Comparison of ENCODE assay signal across 1 cellular context in the genomic region with DNA sequence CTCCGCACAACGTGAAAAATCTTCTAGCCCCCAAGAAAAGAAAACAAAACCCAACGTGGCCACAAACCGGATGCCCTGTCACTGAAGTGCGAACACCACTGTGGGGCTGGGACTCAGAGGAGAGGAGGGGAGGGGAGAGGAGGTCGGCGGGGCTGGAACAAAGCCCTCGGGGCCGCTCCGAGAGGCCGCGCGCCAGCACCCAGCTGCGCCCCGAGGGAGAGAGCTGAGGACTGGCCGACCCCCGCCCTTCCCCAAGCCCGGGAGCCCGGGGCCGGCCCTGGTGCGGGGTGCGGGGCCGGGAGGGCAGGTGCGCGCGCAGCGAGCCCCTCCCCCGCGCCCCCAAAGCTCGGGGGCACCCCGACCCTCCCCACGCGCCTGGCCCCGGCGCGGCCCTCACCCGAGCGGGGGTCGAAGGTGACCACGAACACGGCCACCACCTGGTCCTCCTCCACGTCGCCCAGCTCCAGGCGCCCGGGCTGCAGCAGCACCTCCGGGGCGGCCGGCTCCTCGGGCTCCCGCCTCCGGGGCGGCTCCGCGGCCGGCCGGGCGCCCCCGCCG.
TF ChIP-seq lines count a peak whose summit lies in the region.

No MANE protein-coding gene starts in this region.

TF ChIP-seq in GM12878, 131 proteins besides CTCF, POLR2A, EP300 and RAD21 (continued from another document and continues in another):
- TF ChIP-seq, protein P1, sequence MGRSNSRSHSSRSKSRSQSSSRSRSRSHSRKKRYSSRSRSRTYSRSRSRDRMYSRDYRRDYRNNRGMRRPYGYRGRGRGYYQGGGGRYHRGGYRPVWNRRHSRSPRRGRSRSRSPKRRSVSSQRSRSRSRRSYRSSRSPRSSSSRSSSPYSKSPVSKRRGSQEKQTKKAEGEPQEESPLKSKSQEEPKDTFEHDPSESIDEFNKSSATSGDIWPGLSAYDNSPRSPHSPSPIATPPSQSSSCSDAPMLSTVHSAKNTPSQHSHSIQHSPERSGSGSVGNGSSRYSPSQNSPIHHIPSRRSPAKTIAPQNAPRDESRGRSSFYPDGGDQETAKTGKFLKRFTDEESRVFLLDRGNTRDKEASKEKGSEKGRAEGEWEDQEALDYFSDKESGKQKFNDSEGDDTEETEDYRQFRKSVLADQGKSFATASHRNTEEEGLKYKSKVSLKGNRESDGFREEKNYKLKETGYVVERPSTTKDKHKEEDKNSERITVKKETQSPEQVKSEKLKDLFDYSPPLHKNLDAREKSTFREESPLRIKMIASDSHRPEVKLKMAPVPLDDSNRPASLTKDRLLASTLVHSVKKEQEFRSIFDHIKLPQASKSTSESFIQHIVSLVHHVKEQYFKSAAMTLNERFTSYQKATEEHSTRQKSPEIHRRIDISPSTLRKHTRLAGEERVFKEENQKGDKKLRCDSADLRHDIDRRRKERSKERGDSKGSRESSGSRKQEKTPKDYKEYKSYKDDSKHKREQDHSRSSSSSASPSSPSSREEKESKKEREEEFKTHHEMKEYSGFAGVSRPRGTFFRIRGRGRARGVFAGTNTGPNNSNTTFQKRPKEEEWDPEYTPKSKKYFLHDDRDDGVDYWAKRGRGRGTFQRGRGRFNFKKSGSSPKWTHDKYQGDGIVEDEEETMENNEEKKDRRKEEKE (IDR thresholded peaks at IDR 0.05), result no peak
- TF ChIP-seq ZNF24 (IDR thresholded peaks at IDR 0.05) (0 out of 2 replicates have a peak, but pooled peaks have one; percentile 8), CHD2 (IDR thresholded peaks at IDR 0.05; ENCODE audit: borderline replicate concordance, low read depth, low read length) (no peak), JUND (IDR thresholded peaks at IDR 0.05; ENCODE audit: low read depth, low read length) (no peak), IRF4 (IDR thresholded peaks at IDR 0.05; ENCODE audit: low read depth, low read length) (no peak), BMI1 (IDR thresholded peaks at IDR 0.05; ENCODE audit: borderline replicate concordance) (no peak), DPF2 (IDR thresholded peaks at IDR 0.05) (peak; percentile 30), BACH1 (IDR thresholded peaks at IDR 0.05; ENCODE audit: borderline replicate concordance) (0 out of 2 replicates have a peak, but pooled peaks have one; percentile 50), WRNIP1 (IDR thresholded peaks at IDR 0.05; ENCODE audit: borderline replicate concordance, low read depth, low read length) (no peak), SMC3 (IDR thresholded peaks at IDR 0.05; ENCODE audit: borderline replicate concordance, low read length) (no peak), POLR2AphosphoS5 (IDR thresholded peaks at IDR 0.05; ENCODE audit: low read length) (peak; percentile 57; the same call in 1 of the 2 replicates), FOXK2 (IDR thresholded peaks at IDR 0.05) (no peak), ASH2L (IDR thresholded peaks at IDR 0.05; ENCODE audit: borderline replicate concordance, low read depth) (peak; percentile 50; the same call in 1 of the 2 replicates), BHLHE40 (IDR thresholded peaks at IDR 0.05; ENCODE audit: borderline replicate concordance in 1 of 2, low read depth in 2 of 2, low read length in 1 of 2) (peak in 1 of 2 experiments; percentile 28; a peak in 1 of 4 replicates), NBN (IDR thresholded peaks at IDR 0.05) (no peak), RUNX3 (IDR thresholded peaks at IDR 0.05; ENCODE audit: low read length) (peak; percentile 67), STAT1 (conservative IDR thresholded peaks at IDR 0.05) (no peak), RBBP5 (conservative IDR thresholded peaks at IDR 0.05) (no peak), BCL11A (IDR thresholded peaks at IDR 0.05; ENCODE audit: low read depth, low read length) (no peak), FOS (IDR thresholded peaks at IDR 0.05; ENCODE audit: borderline replicate concordance, extremely low read depth, insufficient read length) (no peak), ZNF622 (IDR thresholded peaks at IDR 0.05) (no peak), SP1 (IDR thresholded peaks at IDR 0.05; ENCODE audit: low read depth, low read length) (no peak), SIN3A (IDR thresholded peaks at IDR 0.05; ENCODE audit: low read depth, low read length) (peak; percentile 68; the same call in 1 of the 2 replicates), ESRRA (IDR thresholded peaks at IDR 0.05; ENCODE audit: low read length) (no peak), RB1 (IDR thresholded peaks at IDR 0.05; ENCODE audit: borderline replicate concordance) (no peak), GATAD2B (conservative IDR thresholded peaks at IDR 0.05; ENCODE audit: low read depth) (peak; percentile 31)
- TF ChIP-seq, protein P2, sequence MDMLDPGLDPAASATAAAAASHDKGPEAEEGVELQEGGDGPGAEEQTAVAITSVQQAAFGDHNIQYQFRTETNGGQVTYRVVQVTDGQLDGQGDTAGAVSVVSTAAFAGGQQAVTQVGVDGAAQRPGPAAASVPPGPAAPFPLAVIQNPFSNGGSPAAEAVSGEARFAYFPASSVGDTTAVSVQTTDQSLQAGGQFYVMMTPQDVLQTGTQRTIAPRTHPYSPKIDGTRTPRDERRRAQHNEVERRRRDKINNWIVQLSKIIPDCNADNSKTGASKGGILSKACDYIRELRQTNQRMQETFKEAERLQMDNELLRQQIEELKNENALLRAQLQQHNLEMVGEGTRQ (IDR thresholded peaks at IDR 0.05; ENCODE audit: borderline replicate concordance, low read depth, low read length), result no peak
- TF ChIP-seq, protein P3, sequence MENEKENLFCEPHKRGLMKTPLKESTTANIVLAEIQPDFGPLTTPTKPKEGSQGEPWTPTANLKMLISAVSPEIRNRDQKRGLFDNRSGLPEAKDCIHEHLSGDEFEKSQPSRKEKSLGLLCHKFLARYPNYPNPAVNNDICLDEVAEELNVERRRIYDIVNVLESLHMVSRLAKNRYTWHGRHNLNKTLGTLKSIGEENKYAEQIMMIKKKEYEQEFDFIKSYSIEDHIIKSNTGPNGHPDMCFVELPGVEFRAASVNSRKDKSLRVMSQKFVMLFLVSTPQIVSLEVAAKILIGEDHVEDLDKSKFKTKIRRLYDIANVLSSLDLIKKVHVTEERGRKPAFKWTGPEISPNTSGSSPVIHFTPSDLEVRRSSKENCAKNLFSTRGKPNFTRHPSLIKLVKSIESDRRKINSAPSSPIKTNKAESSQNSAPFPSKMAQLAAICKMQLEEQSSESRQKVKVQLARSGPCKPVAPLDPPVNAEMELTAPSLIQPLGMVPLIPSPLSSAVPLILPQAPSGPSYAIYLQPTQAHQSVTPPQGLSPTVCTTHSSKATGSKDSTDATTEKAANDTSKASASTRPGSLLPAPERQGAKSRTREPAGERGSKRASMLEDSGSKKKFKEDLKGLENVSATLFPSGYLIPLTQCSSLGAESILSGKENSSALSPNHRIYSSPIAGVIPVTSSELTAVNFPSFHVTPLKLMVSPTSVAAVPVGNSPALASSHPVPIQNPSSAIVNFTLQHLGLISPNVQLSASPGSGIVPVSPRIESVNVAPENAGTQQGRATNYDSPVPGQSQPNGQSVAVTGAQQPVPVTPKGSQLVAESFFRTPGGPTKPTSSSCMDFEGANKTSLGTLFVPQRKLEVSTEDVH (IDR thresholded peaks at IDR 0.05; ENCODE audit: low read depth, partially characterized antibody), result no peak
- TF ChIP-seq, protein P4, sequence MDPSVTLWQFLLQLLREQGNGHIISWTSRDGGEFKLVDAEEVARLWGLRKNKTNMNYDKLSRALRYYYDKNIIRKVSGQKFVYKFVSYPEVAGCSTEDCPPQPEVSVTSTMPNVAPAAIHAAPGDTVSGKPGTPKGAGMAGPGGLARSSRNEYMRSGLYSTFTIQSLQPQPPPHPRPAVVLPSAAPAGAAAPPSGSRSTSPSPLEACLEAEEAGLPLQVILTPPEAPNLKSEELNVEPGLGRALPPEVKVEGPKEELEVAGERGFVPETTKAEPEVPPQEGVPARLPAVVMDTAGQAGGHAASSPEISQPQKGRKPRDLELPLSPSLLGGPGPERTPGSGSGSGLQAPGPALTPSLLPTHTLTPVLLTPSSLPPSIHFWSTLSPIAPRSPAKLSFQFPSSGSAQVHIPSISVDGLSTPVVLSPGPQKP (IDR thresholded peaks at IDR 0.05; ENCODE audit: low read depth, low read length), result no peak
- TF ChIP-seq, protein P5, sequence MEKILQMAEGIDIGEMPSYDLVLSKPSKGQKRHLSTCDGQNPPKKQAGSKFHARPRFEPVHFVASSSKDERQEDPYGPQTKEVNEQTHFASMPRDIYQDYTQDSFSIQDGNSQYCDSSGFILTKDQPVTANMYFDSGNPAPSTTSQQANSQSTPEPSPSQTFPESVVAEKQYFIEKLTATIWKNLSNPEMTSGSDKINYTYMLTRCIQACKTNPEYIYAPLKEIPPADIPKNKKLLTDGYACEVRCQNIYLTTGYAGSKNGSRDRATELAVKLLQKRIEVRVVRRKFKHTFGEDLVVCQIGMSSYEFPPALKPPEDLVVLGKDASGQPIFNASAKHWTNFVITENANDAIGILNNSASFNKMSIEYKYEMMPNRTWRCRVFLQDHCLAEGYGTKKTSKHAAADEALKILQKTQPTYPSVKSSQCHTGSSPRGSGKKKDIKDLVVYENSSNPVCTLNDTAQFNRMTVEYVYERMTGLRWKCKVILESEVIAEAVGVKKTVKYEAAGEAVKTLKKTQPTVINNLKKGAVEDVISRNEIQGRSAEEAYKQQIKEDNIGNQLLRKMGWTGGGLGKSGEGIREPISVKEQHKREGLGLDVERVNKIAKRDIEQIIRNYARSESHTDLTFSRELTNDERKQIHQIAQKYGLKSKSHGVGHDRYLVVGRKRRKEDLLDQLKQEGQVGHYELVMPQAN (conservative IDR thresholded peaks at IDR 0.05), result 0 out of 2 replicates have a peak, but pooled peaks have one; percentile 44
- TF ChIP-seq, protein P6, sequence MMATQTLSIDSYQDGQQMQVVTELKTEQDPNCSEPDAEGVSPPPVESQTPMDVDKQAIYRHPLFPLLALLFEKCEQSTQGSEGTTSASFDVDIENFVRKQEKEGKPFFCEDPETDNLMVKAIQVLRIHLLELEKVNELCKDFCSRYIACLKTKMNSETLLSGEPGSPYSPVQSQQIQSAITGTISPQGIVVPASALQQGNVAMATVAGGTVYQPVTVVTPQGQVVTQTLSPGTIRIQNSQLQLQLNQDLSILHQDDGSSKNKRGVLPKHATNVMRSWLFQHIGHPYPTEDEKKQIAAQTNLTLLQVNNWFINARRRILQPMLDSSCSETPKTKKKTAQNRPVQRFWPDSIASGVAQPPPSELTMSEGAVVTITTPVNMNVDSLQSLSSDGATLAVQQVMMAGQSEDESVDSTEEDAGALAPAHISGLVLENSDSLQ (IDR thresholded peaks at IDR 0.05), result 0 out of 2 replicates have a peak, but pooled peaks have one; percentile 10
- TF ChIP-seq, protein P7, sequence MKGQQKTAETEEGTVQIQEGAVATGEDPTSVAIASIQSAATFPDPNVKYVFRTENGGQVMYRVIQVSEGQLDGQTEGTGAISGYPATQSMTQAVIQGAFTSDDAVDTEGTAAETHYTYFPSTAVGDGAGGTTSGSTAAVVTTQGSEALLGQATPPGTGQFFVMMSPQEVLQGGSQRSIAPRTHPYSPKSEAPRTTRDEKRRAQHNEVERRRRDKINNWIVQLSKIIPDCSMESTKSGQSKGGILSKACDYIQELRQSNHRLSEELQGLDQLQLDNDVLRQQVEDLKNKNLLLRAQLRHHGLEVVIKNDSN (IDR thresholded peaks at IDR 0.05; ENCODE audit: borderline replicate concordance, extremely low read length, insufficient read depth, low read depth, low read length), result no peak
- TF ChIP-seq, protein P8, sequence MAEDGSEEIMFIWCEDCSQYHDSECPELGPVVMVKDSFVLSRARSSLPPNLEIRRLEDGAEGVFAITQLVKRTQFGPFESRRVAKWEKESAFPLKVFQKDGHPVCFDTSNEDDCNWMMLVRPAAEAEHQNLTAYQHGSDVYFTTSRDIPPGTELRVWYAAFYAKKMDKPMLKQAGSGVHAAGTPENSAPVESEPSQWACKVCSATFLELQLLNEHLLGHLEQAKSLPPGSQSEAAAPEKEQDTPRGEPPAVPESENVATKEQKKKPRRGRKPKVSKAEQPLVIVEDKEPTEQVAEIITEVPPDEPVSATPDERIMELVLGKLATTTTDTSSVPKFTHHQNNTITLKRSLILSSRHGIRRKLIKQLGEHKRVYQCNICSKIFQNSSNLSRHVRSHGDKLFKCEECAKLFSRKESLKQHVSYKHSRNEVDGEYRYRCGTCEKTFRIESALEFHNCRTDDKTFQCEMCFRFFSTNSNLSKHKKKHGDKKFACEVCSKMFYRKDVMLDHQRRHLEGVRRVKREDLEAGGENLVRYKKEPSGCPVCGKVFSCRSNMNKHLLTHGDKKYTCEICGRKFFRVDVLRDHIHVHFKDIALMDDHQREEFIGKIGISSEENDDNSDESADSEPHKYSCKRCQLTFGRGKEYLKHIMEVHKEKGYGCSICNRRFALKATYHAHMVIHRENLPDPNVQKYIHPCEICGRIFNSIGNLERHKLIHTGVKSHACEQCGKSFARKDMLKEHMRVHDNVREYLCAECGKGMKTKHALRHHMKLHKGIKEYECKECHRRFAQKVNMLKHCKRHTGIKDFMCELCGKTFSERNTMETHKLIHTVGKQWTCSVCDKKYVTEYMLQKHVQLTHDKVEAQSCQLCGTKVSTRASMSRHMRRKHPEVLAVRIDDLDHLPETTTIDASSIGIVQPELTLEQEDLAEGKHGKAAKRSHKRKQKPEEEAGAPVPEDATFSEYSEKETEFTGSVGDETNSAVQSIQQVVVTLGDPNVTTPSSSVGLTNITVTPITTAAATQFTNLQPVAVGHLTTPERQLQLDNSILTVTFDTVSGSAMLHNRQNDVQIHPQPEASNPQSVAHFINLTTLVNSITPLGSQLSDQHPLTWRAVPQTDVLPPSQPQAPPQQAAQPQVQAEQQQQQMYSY (CRISPR knock-in tag; IDR thresholded peaks at IDR 0.05), result no peak
- TF ChIP-seq, protein P9, sequence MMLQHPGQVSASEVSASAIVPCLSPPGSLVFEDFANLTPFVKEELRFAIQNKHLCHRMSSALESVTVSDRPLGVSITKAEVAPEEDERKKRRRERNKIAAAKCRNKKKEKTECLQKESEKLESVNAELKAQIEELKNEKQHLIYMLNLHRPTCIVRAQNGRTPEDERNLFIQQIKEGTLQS (IDR thresholded peaks at IDR 0.05; ENCODE audit: borderline replicate concordance, extremely low read depth, low read depth, low read length), result no peak
- TF ChIP-seq, protein P10, sequence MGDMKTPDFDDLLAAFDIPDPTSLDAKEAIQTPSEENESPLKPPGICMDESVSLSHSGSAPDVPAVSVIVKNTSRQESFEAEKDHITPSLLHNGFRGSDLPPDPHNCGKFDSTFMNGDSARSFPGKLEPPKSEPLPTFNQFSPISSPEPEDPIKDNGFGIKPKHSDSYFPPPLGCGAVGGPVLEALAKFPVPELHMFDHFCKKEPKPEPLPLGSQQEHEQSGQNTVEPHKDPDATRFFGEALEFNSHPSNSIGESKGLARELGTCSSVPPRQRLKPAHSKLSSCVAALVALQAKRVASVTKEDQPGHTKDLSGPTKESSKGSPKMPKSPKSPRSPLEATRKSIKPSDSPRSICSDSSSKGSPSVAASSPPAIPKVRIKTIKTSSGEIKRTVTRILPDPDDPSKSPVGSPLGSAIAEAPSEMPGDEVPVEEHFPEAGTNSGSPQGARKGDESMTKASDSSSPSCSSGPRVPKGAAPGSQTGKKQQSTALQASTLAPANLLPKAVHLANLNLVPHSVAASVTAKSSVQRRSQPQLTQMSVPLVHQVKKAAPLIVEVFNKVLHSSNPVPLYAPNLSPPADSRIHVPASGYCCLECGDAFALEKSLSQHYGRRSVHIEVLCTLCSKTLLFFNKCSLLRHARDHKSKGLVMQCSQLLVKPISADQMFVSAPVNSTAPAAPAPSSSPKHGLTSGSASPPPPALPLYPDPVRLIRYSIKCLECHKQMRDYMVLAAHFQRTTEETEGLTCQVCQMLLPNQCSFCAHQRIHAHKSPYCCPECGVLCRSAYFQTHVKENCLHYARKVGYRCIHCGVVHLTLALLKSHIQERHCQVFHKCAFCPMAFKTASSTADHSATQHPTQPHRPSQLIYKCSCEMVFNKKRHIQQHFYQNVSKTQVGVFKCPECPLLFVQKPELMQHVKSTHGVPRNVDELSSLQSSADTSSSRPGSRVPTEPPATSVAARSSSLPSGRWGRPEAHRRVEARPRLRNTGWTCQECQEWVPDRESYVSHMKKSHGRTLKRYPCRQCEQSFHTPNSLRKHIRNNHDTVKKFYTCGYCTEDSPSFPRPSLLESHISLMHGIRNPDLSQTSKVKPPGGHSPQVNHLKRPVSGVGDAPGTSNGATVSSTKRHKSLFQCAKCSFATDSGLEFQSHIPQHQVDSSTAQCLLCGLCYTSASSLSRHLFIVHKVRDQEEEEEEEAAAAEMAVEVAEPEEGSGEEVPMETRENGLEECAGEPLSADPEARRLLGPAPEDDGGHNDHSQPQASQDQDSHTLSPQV (IDR thresholded peaks at IDR 0.05), result no peak
